In the genomic region with DNA sequence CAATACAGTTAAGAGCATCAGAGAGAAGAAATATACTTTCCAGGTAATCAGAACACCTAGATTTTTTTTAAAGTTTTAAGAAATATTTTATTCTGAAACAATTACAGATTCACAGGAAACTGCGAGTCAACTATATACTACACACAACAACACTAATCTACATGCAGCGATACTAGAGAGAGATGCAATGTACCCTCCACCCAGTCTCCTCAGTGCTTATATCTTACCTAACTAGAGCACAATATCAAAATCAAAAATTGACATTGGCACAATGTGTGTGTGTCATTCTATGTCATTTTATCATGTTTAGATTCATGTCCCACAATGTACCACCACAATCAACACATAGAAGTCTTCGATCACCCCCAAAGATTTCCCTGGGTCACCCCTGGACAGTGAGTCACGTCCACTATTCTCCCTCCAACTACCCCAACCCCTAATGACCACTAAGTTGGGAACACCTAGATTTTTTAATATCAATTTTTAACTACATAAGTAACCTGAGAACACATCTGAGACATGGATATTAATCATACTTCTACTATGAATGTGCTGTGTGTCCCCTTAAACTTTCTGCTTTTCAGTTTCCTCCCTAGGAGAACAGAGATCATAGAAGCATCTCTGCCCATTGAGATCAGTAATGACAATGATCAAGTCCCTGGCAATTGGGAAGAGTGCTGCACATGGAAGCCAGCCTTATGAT, we compare ENCODE assay signal across 12 cellular contexts.
A peak's percentile ranks its signal among the peaks of the same experiment; 100 is the strongest.
DNase-seq lines count a peak whose midpoint lies in the region; ATAC-seq and TF ChIP-seq lines count a peak whose summit lies in the region.
"Had no signal": no experiment of that assay in that cellular context is flagged by ENCODE, and none has a peak within 500 bp of the region (broad histone marks: within the 10 kb centered on the region; RNA-seq: fewer than 3 reads in every experiment).

No MANE protein-coding gene starts in this region.

- no peak overlapping the region for H2AK5ac ChIP-seq in neuronal stem cell (ENCODE audit: low read depth, low read length)

- no peak overlapping the region for H2BK120ac ChIP-seq in neuronal stem cell (ENCODE audit: low read depth, low read length)

- TF ChIP-seq CTCF in GM23338 (conservative IDR thresholded peaks at IDR 0.05; ENCODE audit: low read depth in 2 of 2) (no peak), sigmoid colon (IDR thresholded peaks at IDR 0.05) (no peak), brain microvascular endothelial cell (IDR thresholded peaks at IDR 0.05; ENCODE audit: low read depth, low read length, missing control alignments) (no peak)

- H3K4me2 ChIP-seq in GM23338 = no peak overlapping the region
- no peak overlapping the region for H3K4me2 ChIP-seq in neuronal stem cell (ENCODE audit: insufficient read depth, low read length, poor library complexity, severe bottlenecking)

- no peak for TF ChIP-seq POLR2A in sigmoid colon (IDR thresholded peaks at IDR 0.05)

- H4K8ac ChIP-seq in neuronal stem cell (ENCODE audit: low read depth, low read length) = no peak overlapping the region

- no peaks in the 10 kb centered on the region for H3K79me1 ChIP-seq in neuronal stem cell (ENCODE audit: low read depth, low read length)

- no peak overlapping the region for H3K14ac ChIP-seq in neuronal stem cell (ENCODE audit: low read length)

- H3K27me3 Mint-ChIP-seq in GM23338 (ENCODE audit: insufficient read depth, low read depth, poor library complexity) = peaks cover 6% of the 10 kb centered on the region
- no peaks in the 10 kb centered on the region for H3K27me3 Mint-ChIP-seq in activated CD4-positive, alpha-beta memory T cell treated with anti-CD3 and anti-CD28 coated beads, Interleukin-2, amount 10 ng/mL, durations not matched to agents 7 days and 5 days

- H3K27ac Mint-ChIP-seq in GM23338 = no peak overlapping the region; the same call in 1 of the 2 replicates
- peak overlapping the region; percentile 23 for H3K27ac Mint-ChIP-seq in activated CD4-positive, alpha-beta memory T cell treated with anti-CD3 and anti-CD28 coated beads, Interleukin-2, amount 10 ng/mL, durations not matched to agents 7 days and 5 days

- H3K27ac ChIP-seq in GM23338 (ENCODE audit: low read depth) = no peak overlapping the region
- peak overlapping the region; percentile 73 to 86 (median 84) for H3K27ac ChIP-seq in sigmoid colon
- no peak overlapping the region for H3K27ac ChIP-seq in substantia nigra (ENCODE audit: low read depth, low read length, poor library complexity, severe bottlenecking)
- no peak overlapping the region for H3K27ac ChIP-seq in neuronal stem cell (replicated peaks; ENCODE audit: low read length)
- no peak overlapping the region for H3K27ac ChIP-seq in brain microvascular endothelial cell
- H3K27ac ChIP-seq: SJSA1 had no signal

- H2BK12ac ChIP-seq in neuronal stem cell (ENCODE audit: low read length) = no peak overlapping the region

- H2AFZ ChIP-seq in GM23338 (0 out of 2 replicates have a peak overlapping the region, but pooled peaks have one; percentile 60), neuronal stem cell (ENCODE audit: low read length) (no peak overlapping the region)

- H3K18ac ChIP-seq in neuronal stem cell (ENCODE audit: low read length) = no peak overlapping the region

- H3K27me3 ChIP-seq in GM23338 (ENCODE audit: insufficient read depth) = no peaks in the 10 kb centered on the region
- H3K27me3 ChIP-seq in sigmoid colon = no peaks in the 10 kb centered on the region
- H3K27me3 ChIP-seq in neuronal stem cell (ENCODE audit: control insufficient read depth in 3 of 3, insufficient read depth in 3 of 3, low read depth in 1 of 3, low read length in 3 of 3) = no peaks in the 10 kb centered on the region
- H3K27me3 ChIP-seq in brain microvascular endothelial cell (replicated peaks) = no peaks in the 10 kb centered on the region
- H3K27me3 ChIP-seq: SJSA1 had no signal

- peaks cover 13% of the 10 kb centered on the region for H3K4me1 Mint-ChIP-seq in GM23338
- H3K4me1 Mint-ChIP-seq in activated CD4-positive, alpha-beta memory T cell treated with anti-CD3 and anti-CD28 coated beads, Interleukin-2, amount 10 ng/mL, durations not matched to agents 7 days and 5 days = peaks cover 60% of the 10 kb centered on the region

- H3K9me2 ChIP-seq in GM23338 (ENCODE audit: insufficient read depth) = no peaks in the 10 kb centered on the region

- no peak for TF ChIP-seq EP300 in sigmoid colon (IDR thresholded peaks at IDR 0.05)

- no peak overlapping the region for H3K9ac ChIP-seq in neuronal stem cell (ENCODE audit: low read depth, low read length, poor library complexity)

- H3K23ac ChIP-seq in neuronal stem cell (ENCODE audit: low read depth, low read length, poor library complexity) = no peak overlapping the region

- H3K9me3 Mint-ChIP-seq in GM23338 = no peaks in the 10 kb centered on the region
- no peaks in the 10 kb centered on the region for H3K9me3 Mint-ChIP-seq in activated CD4-positive, alpha-beta memory T cell treated with anti-CD3 and anti-CD28 coated beads, Interleukin-2, amount 10 ng/mL, durations not matched to agents 7 days and 5 days

- 91 to 92% methylated on average over 4 of the region's 4 CpGs for WGBS in sigmoid colon, 2 donors
- no CpG with 5 or more reads among the region's 4 CpGs for WGBS in neuronal stem cell (ENCODE audit: extremely low coverage in 2 of 2, insufficient read length in 2 of 2, insufficient replicate concordance in 1 of 2), 2 donors

- H3K4me3 Mint-ChIP-seq in GM23338 = no peak overlapping the region
- H3K4me3 Mint-ChIP-seq in activated CD4-positive, alpha-beta memory T cell treated with anti-CD3 and anti-CD28 coated beads, Interleukin-2, amount 10 ng/mL, durations not matched to agents 7 days and 5 days = no peak overlapping the region

- no peaks in the 10 kb centered on the region for H3F3A ChIP-seq in GM23338 (replicated peaks; ENCODE audit: low read depth)

- H3K4me1 ChIP-seq in GM23338 (ENCODE audit: insufficient read depth) (no peaks in the 10 kb centered on the region), sigmoid colon (peaks cover 4 to 71% (median 57%) of the 10 kb centered on the region in 4 donors), neuronal stem cell (ENCODE audit: control insufficient read depth in 2 of 2, insufficient read depth in 1 of 2, low read depth in 1 of 2, low read length in 2 of 2) (peaks cover 0 to 4% of the 10 kb centered on the region in 2 donors)

- no peak overlapping the region for H2BK5ac ChIP-seq in neuronal stem cell (ENCODE audit: low read length)

- intact Hi-C loops in sigmoid colon (cut with DNase I) = loop anchor here (2.0 to 5.0 kb wide), 2 partner anchors 87 to 135 kb away; no protein-coding TSS in a partner anchor

- no peak overlapping the region for H4K91ac ChIP-seq in neuronal stem cell (ENCODE audit: low read depth, low read length, poor library complexity)

- no peaks in the 10 kb centered on the region for H3K36me3 Mint-ChIP-seq in GM23338 (ENCODE audit: low read depth)
- H3K36me3 Mint-ChIP-seq in activated CD4-positive, alpha-beta memory T cell treated with anti-CD3 and anti-CD28 coated beads, Interleukin-2, amount 10 ng/mL, durations not matched to agents 7 days and 5 days (ENCODE audit: low read depth) = no peaks in the 10 kb centered on the region

- no peak overlapping the region for H2BK15ac ChIP-seq in neuronal stem cell (ENCODE audit: low read length)

- ATAC-seq in GM18508 (IDR thresholded peaks at IDR 0.05; ENCODE audit: insufficient read depth, unreplicated experiment) (peak; percentile 15), GM23338 (no peak)

- in situ Hi-C loops in brain microvascular endothelial cell (cut with HindIII; ENCODE audit: low pct_ligation_motif_present, low sequenced_read_pairs) = no loop called here

- DNase-seq in GM23338 (ENCODE audit: low spot score) = no peak
- no peak for DNase-seq in activated CD4-positive, alpha-beta memory T cell treated with anti-CD3 and anti-CD28 coated beads, Interleukin-2, amount 10 ng/mL, durations not matched to agents 7 days and 5 days
- no peak for DNase-seq in sigmoid colon
- no peak for DNase-seq in substantia nigra (lab: John Stamatoyannopoulos, UW)
- DNase-seq in neuronal stem cell (ENCODE audit: low spot score) = no peak
- no peak for DNase-seq in brain microvascular endothelial cell
- no peak for DNase-seq in stimulated activated CD4-positive, alpha-beta T cell treated with anti-CD3 and anti-CD28 coated beads, Interleukin-1b, Interleukin-23, amount 100 ng/mL, for 48 hours
- DNase-seq: activated effector memory CD4-positive, alpha-beta T cell treated with Interleukin-2 at 50 U/mL for 16 hours; NCI-H1694 treated with DMSO at 0.1 percent for 48 hours; small intestine had no signal

- H3K4ac ChIP-seq in neuronal stem cell (ENCODE audit: low read length) = no peak overlapping the region

- H3K4me3 ChIP-seq in GM23338 = no peak overlapping the region
- H3K4me3 ChIP-seq in sigmoid colon = no peak overlapping the region
- no peak overlapping the region for H3K4me3 ChIP-seq in neuronal stem cell (ENCODE audit: low read length in 2 of 2)
- no peak overlapping the region for H3K4me3 ChIP-seq in brain microvascular endothelial cell (ENCODE audit: low read depth, low read length)
- H3K4me3 ChIP-seq: SJSA1 had no signal

- CTCF ChIA-PET in activated CD4-positive, alpha-beta memory T cell treated with anti-CD3 and anti-CD28 coated beads, Interleukin-2, amount 10 ng/mL, durations not matched to agents 7 days and 5 days (lab: Charles Lee) = interaction anchor here (3.7 kb wide), 1 partner anchor 82 kb away, joined by 57 read pairs; no protein-coding TSS in a partner anchor

- no peaks in the 10 kb centered on the region for H4K20me1 ChIP-seq in GM23338 (replicated peaks; ENCODE audit: insufficient read depth)

- no peaks in the 10 kb centered on the region for H3K9me3 ChIP-seq in sigmoid colon
- no peaks in the 10 kb centered on the region for H3K9me3 ChIP-seq in neuronal stem cell (replicated peaks in 1 of 2; ENCODE audit: control insufficient read depth in 2 of 2, insufficient read depth in 1 of 2, low read depth in 1 of 2, low read length in 2 of 2)
- H3K9me3 ChIP-seq: SJSA1 had no signal

- H3K36me3 ChIP-seq in GM23338 (ENCODE audit: insufficient read depth) (no peaks in the 10 kb centered on the region), sigmoid colon (no peaks in the 10 kb centered on the region), neuronal stem cell (replicated peaks in 1 of 2; ENCODE audit: control insufficient read depth in 2 of 2, insufficient read depth in 2 of 2, low read length in 2 of 2) (no peaks in the 10 kb centered on the region), brain microvascular endothelial cell (replicated peaks) (no peaks in the 10 kb centered on the region)
- H3K36me3 ChIP-seq: SJSA1 had no signal

- no peaks in the 10 kb centered on the region for H3K79me2 ChIP-seq in GM23338 (replicated peaks; ENCODE audit: insufficient read depth)

- POLR2A ChIA-PET in activated CD4-positive, alpha-beta memory T cell treated with anti-CD3 and anti-CD28 coated beads, Interleukin-2, amount 10 ng/mL, durations not matched to agents 7 days and 5 days (lab: Charles Lee) = interaction anchor here (1.7 to 2.0 kb wide), 2 partner anchors 22 to 82 kb away, joined by 6 to 7 read pairs; no protein-coding TSS in a partner anchor

TF ChIP-seq in GM23338, 12 proteins besides CTCF, POLR2A, EP300 and RAD21 (continues in another document):
- TF ChIP-seq EZH2phosphoT487 (IDR thresholded peaks at IDR 0.05; ENCODE audit: unreplicated experiment) (no peak), CREB1 (CRISPR knock-in tag; IDR thresholded peaks at IDR 0.05; ENCODE audit: low read depth) (no peak)

Comparison
In these comparisons a context has a peak if more than half of its experiments do, and no peak if none do; other contexts are left out.
1. H3K27ac ChIP-seq: peak in sigmoid colon (4 of 4); none in GM23338 (single experiment), substantia nigra (single experiment), neuronal stem cell (single experiment) and brain microvascular endothelial cell (single experiment).